8 cellular contexts compared by ENCODE assay signal in the genomic region with DNA sequence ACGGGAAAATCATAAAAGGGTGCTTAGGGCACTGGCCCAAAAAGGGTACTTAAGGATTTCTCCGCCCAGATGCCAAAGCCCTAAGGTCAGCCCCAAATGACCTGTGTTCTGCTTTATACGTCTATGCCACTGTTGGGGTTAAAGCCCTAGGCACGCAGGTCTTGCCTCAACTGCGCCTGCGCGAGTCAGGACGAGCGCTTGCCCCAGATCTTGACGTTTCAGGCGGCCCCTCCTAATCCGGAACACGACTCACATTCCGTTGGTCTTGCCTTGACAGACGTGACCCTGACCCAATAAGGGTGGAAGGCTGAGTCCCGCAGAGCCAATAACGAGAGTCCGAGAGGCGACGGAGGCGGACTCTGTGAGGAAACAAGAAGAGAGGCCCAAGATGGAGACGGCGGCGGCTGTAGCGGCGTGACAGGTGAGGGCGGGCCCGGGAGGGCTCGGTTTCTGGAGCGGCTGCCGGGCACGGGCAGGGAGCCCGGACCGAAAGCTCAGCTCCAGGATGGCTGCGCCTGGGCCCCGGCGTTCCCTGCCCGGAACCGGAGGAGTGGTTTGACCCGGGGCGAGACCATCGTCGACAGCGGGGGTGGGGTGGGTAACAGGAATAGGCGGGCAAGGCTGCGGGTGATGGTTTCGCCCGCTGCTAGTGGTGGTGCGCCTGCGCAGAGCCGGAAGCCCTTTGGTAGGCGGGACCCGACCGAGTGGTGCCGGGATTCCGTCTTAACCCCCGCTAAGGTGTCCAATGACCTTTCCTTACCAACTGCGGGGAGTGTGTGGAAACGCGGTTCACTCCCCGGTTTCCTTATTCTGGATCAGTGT. TPM values are rescaled to one million over a fixed set of nuclear protein-coding genes. Genes with fewer than 3 reads are reported as not detected.
DNase-seq lines count a peak whose midpoint lies in the region; ATAC-seq, FAIRE-seq and TF ChIP-seq lines count a peak whose summit lies in the region.

A gene (plus strand): TSS at position 375 of the 822 bp plus-strand sequence. CDS start 1,763 bp downstream, outside the sequence.

- no peak for TF ChIP-seq CTCF in chondrocyte (IDR thresholded peaks at IDR 0.05)
- TF ChIP-seq CTCF in kidney (IDR thresholded peaks at IDR 0.05; ENCODE audit: borderline replicate concordance, extremely low read depth, insufficient read depth) = no peak

- H3K4me1 ChIP-seq in kidney (ENCODE audit: control insufficient read depth in 1 of 2, insufficient read depth in 1 of 2, low read depth in 1 of 2, low read length in 2 of 2) = peaks cover 0 to 5% of the 10 kb centered on the region in 2 donors

- H3K27me3 Mint-ChIP-seq in chondrocyte (ENCODE audit: low read depth) = no peaks in the 10 kb centered on the region

- H3K9me3 ChIP-seq in kidney (ENCODE audit: control insufficient read depth in 1 of 2, low read length in 2 of 2) = no peaks in the 10 kb centered on the region

- H3K36me3 ChIP-seq in kidney (ENCODE audit: control insufficient read depth in 1 of 2, insufficient read depth in 2 of 2, low read length in 2 of 2) = peaks cover 3 to 17% of the 10 kb centered on the region in 2 donors

- H3K27ac Mint-ChIP-seq in chondrocyte (ENCODE audit: unreplicated experiment) = peak within 1 kb of the TSS; percentile 97

- peak; percentile 94 for FAIRE-seq in kidney (lab: Jason Lieb, UNC)

- intact Hi-C loops in kidney (cut with DNase I) = no loop called here

- DNase-seq in AML-193 (lab: John Stamatoyannopoulos, UW) (peak; percentile 86), NCI-H510A treated with DMSO at 0.1 percent for 48 hours (lab: John Stamatoyannopoulos, UW) (peak; percentile 87), chondrocyte (ENCODE audit: low spot score) (peak; percentile 97), kidney (peak; percentile 98)
- peak; percentile 88 to 92 for DNase-seq in activated CD4-positive, alpha-beta T cell treated with anti-CD3 and anti-CD28 coated beads for 24 hours (ENCODE audit: low read depth in 2 of 2)
- peak; percentile 96 for DNase-seq in stimulated activated CD4-positive, alpha-beta T cell treated with anti-CD3 and anti-CD28 coated beads, Interleukin-15, amount 100 ng/mL, for 24 hours

- H3K4me3 Mint-ChIP-seq in chondrocyte (ENCODE audit: unreplicated experiment) = peak within 1 kb of the TSS; percentile 80

- peak within 1 kb of the TSS; percentile 85 to 87 for H3K4me3 ChIP-seq in kidney (ENCODE audit: low read length in 2 of 2)

- TF ChIP-seq POLR2A in GM19193 (IDR thresholded peaks at IDR 0.05; ENCODE audit: extremely low read depth, insufficient read depth, insufficient read length) = peak; percentile 81

- peaks cover 23% of the 10 kb centered on the region for H3K4me1 Mint-ChIP-seq in chondrocyte (ENCODE audit: low read depth)

- peaks cover 4% of the 10 kb centered on the region for H3K36me3 Mint-ChIP-seq in chondrocyte (ENCODE audit: low read depth)

- H3K9ac ChIP-seq in kidney (ENCODE audit: low read length in 2 of 2) = peak within 1 kb of the TSS; percentile 69 to 91

- peak; percentile 91 for ATAC-seq in HG03439 (IDR thresholded peaks at IDR 0.05; ENCODE audit: unreplicated experiment)

- peak within 1 kb of the TSS; percentile 96 to 99 for H3K27ac ChIP-seq in kidney (ENCODE audit: low read depth in 2 of 2, low read length in 2 of 2)

- peaks cover 8% of the 10 kb centered on the region for H3K9me3 Mint-ChIP-seq in chondrocyte (ENCODE audit: low read depth)

RNA-seq across cellular contexts. Expression of the gene that starts here (rescaled TPM):
- total RNA-seq in chondrocyte = 53.6 to 67.8 TPM (median 61.9 TPM) in 3 replicates
- total RNA-seq in kidney = 79.4 TPM
- 105 TPM for polyA plus RNA-seq in kidney (ENCODE audit: insufficient read depth, low read depth, low replicate concordance)

Comparison
In these comparisons a context has a peak if more than half of its experiments do, and no peak if none do; other contexts are left out.
1. Peak in every context shown above with its lines: DNase-seq, ATAC-seq, H3K4me3 ChIP-seq and H3K27ac ChIP-seq.